In genomic region chr19:47179643-47180310, GRCh38 we compare ENCODE assay signal across 18 cellular contexts. TPM values are rescaled to one million over a fixed set of nuclear protein-coding genes. Genes with fewer than 3 reads are reported as not detected.
DNase-seq lines count a peak whose midpoint lies in the region; ATAC-seq and TF ChIP-seq lines count a peak whose summit lies in the region.
"Had no signal": no experiment of that assay in that cellular context is flagged by ENCODE, and none has a peak within 500 bp of the region (broad histone marks: within the 10 kb centered on the region; RNA-seq: fewer than 3 reads in every experiment).

No MANE protein-coding gene starts in this region.

- ATAC-seq in T-cell (replicated peaks in 1 of 4) = no peak
- no peak for ATAC-seq in activated naive CD8-positive, alpha-beta T cell treated with anti-CD3 and anti-CD28 coated beads, Interleukin-2, amount 50 U/mL, for 24 hours
- ATAC-seq: esophagus mucosa; gastroesophageal sphincter; right cardiac atrium; stimulated activated memory B cell treated with anti-CD40 and anti-IgM and Interleukin-4, amounts not matched to agents 10 μg/mL and 1 μg/mL and 100 μg/mL, for 72 hours had no signal

- peak overlapping the region; percentile 75 for H3K27ac Mint-ChIP-seq in activated naive CD4-positive, alpha-beta T cell treated with anti-CD3 and anti-CD28 coated beads for 36 hours
- H3K27ac Mint-ChIP-seq in T-cell (peak overlapping the region; percentile 86 to 98), progenitor cell of endocrine pancreas (peak overlapping the region; percentile 36)
- peak overlapping the region; percentile 29 for H3K27ac Mint-ChIP-seq in activated naive CD8-positive, alpha-beta T cell treated with anti-CD3 and anti-CD28 coated beads, Interleukin-2, amount 50 U/mL, for 24 hours
- H3K27ac Mint-ChIP-seq: stimulated activated memory B cell treated with anti-CD40 and anti-IgM and Interleukin-4, amounts not matched to agents 10 μg/mL and 1 μg/mL and 100 μg/mL, for 72 hours had no signal

- H3K4me1 Mint-ChIP-seq in activated naive CD4-positive, alpha-beta T cell treated with anti-CD3 and anti-CD28 coated beads for 36 hours (ENCODE audit: low read depth) = peaks cover 92% of the 10 kb centered on the region
- H3K4me1 Mint-ChIP-seq in T-cell (peaks cover 82 to 87% (median 86%) of the 10 kb centered on the region in 3 donors), progenitor cell of endocrine pancreas (ENCODE audit: low read depth) (peaks cover 4% of the 10 kb centered on the region)
- H3K4me1 Mint-ChIP-seq in activated naive CD8-positive, alpha-beta T cell treated with anti-CD3 and anti-CD28 coated beads, Interleukin-2, amount 50 U/mL, for 24 hours = peaks cover 89% of the 10 kb centered on the region

- peak; percentile 54 for DNase-seq in activated naive CD4-positive, alpha-beta T cell treated with anti-CD3 and anti-CD28 coated beads for 36 hours
- DNase-seq in activated naive CD4-positive, alpha-beta T cell (lab: John Stamatoyannopoulos, UW) = no peak
- DNase-seq in T-cell = no peak
- no peak for DNase-seq in activated naive CD8-positive, alpha-beta T cell treated with anti-CD3 and anti-CD28 coated beads, Interleukin-2, amount 50 U/mL, for 24 hours
- DNase-seq in progenitor cell of endocrine pancreas (ENCODE audit: low spot score, unreplicated experiment) = no peak
- no peak for DNase-seq in GM13977 (ENCODE audit: low spot score)
- DNase-seq in NOMO-1 treated with dmso at 0.1 percent for 144 hours (lab: John Stamatoyannopoulos, UW; ENCODE audit: unreplicated experiment) = no peak
- no peak for DNase-seq in HT-29 (ENCODE audit: low spot score)
- DNase-seq: ACHN; central memory CD4-positive, alpha-beta T cell; MM.1S; NCI-H1436; NCI-H524; right cardiac atrium; tibial artery had no signal

- no peak for TF ChIP-seq CTCF in progenitor cell of endocrine pancreas (IDR thresholded peaks at IDR 0.05; ENCODE audit: unreplicated experiment)
- TF ChIP-seq CTCF in GM13977 (IDR thresholded peaks at IDR 0.05; ENCODE audit: extremely low read depth, insufficient read depth, missing control alignments) = no peak

- POLR2A ChIA-PET in T-cell (lab: Charles Lee) = interaction anchor here in 1 of 2 donors (0.7 kb wide), 1 partner anchor 110 kb away, joined by 4 read pairs; no protein-coding TSS in a partner anchor

- in situ Hi-C loops in GM13977 (cut with MboI; ENCODE audit: low pct_unique_long_range_greater_than_20kb, low sequenced_read_pairs, unreplicated experiment) = no loop called here

- H3K9me3 Mint-ChIP-seq in activated naive CD4-positive, alpha-beta T cell treated with anti-CD3 and anti-CD28 coated beads for 36 hours = no peaks in the 10 kb centered on the region
- H3K9me3 Mint-ChIP-seq in T-cell (no peaks in the 10 kb centered on the region), progenitor cell of endocrine pancreas (ENCODE audit: low read depth) (no peaks in the 10 kb centered on the region)
- no peaks in the 10 kb centered on the region for H3K9me3 Mint-ChIP-seq in activated naive CD8-positive, alpha-beta T cell treated with anti-CD3 and anti-CD28 coated beads, Interleukin-2, amount 50 U/mL, for 24 hours
- H3K9me3 Mint-ChIP-seq: stimulated activated memory B cell treated with anti-CD40 and anti-IgM and Interleukin-4, amounts not matched to agents 10 μg/mL and 1 μg/mL and 100 μg/mL, for 72 hours had no signal

- no peaks in the 10 kb centered on the region for H3K27me3 Mint-ChIP-seq in activated naive CD4-positive, alpha-beta T cell treated with anti-CD3 and anti-CD28 coated beads for 36 hours (ENCODE audit: low read depth)
- no peaks in the 10 kb centered on the region for H3K27me3 Mint-ChIP-seq in T-cell
- no peaks in the 10 kb centered on the region for H3K27me3 Mint-ChIP-seq in activated naive CD8-positive, alpha-beta T cell treated with anti-CD3 and anti-CD28 coated beads, Interleukin-2, amount 50 U/mL, for 24 hours
- H3K27me3 Mint-ChIP-seq in progenitor cell of endocrine pancreas = no peaks in the 10 kb centered on the region
- H3K27me3 Mint-ChIP-seq: stimulated activated memory B cell treated with anti-CD40 and anti-IgM and Interleukin-4, amounts not matched to agents 10 μg/mL and 1 μg/mL and 100 μg/mL, for 72 hours had no signal

- H3K4me3 Mint-ChIP-seq in activated naive CD4-positive, alpha-beta T cell treated with anti-CD3 and anti-CD28 coated beads for 36 hours = no peak overlapping the region
- peak overlapping the region in 1 of 3 donors; percentile 54 for H3K4me3 Mint-ChIP-seq in T-cell
- no peak overlapping the region for H3K4me3 Mint-ChIP-seq in activated naive CD8-positive, alpha-beta T cell treated with anti-CD3 and anti-CD28 coated beads, Interleukin-2, amount 50 U/mL, for 24 hours
- H3K4me3 Mint-ChIP-seq in progenitor cell of endocrine pancreas (ENCODE audit: low read depth) = no peak overlapping the region
- H3K4me3 Mint-ChIP-seq: stimulated activated memory B cell treated with anti-CD40 and anti-IgM and Interleukin-4, amounts not matched to agents 10 μg/mL and 1 μg/mL and 100 μg/mL, for 72 hours had no signal

- CTCF ChIA-PET in activated naive CD4-positive, alpha-beta T cell treated with anti-CD3 and anti-CD28 coated beads for 36 hours (lab: Charles Lee) = interaction anchor here (0.6 to 1.6 kb wide), 3 partner anchors 17 to 48 kb away, joined by 3 to 7 read pairs (median 4); no protein-coding TSS in a partner anchor
- CTCF ChIA-PET in T-cell (lab: Charles Lee) = interaction anchor here in 1 of 2 donors (0.5 kb wide), 1 partner anchor 10 kb away, joined by 6 read pairs; no protein-coding TSS in a partner anchor

- H3K36me3 Mint-ChIP-seq in activated naive CD4-positive, alpha-beta T cell treated with anti-CD3 and anti-CD28 coated beads for 36 hours (ENCODE audit: low read depth) = peaks cover 70% of the 10 kb centered on the region
- H3K36me3 Mint-ChIP-seq in T-cell = peaks cover 37% of the 10 kb centered on the region
- peaks cover 66% of the 10 kb centered on the region for H3K36me3 Mint-ChIP-seq in activated naive CD8-positive, alpha-beta T cell treated with anti-CD3 and anti-CD28 coated beads, Interleukin-2, amount 50 U/mL, for 24 hours (ENCODE audit: low read depth)
- peaks cover 22% of the 10 kb centered on the region for H3K36me3 Mint-ChIP-seq in progenitor cell of endocrine pancreas (ENCODE audit: insufficient read depth)

- intact Hi-C loops in activated naive CD4-positive, alpha-beta T cell treated with anti-CD3 and anti-CD28 coated beads for 36 hours (cut with micrococcal nuclease) = no loop called here

RNA-seq across cellular contexts. Expression of gene SAE1, which starts 49.1 kb away (rescaled TPM):
- total RNA-seq in activated naive CD4-positive, alpha-beta T cell treated with anti-CD3 and anti-CD28 coated beads for 36 hours = 100 to 1,000 TPM; 160 to 161 TPM
- total RNA-seq in T-cell (10 to 100 TPM; 42.6 to 54.9 (median 44.0) TPM), progenitor cell of endocrine pancreas (172 and 173 TPM in 2 replicates)
- total RNA-seq in HT-29 (2014; rRNA removed; shearing (Covaris generic)) = 220 and 231 TPM in 2 replicates

RNA-seq across cellular contexts. Expression of gene BBC3, which starts 51.2 kb away (rescaled TPM):
- 10 to 100 TPM; 55.9 to 59.5 TPM for total RNA-seq in activated naive CD4-positive, alpha-beta T cell treated with anti-CD3 and anti-CD28 coated beads for 36 hours
- total RNA-seq in T-cell (10 to 100 TPM; 20.0 to 48.6 (median 39.2) TPM), progenitor cell of endocrine pancreas (18.3 and 23.5 TPM in 2 replicates)
- 51.0 and 56.4 TPM in 2 replicates for total RNA-seq in HT-29 (2014; rRNA removed; shearing (Covaris generic))

Comparison
In these comparisons a context has a peak if more than half of its experiments do, and no peak if none do; other contexts are left out.
1. H3K27ac Mint-ChIP-seq: peak in every context shown above with its lines; median percentile 92 in T-cell; 75 in activated naive CD4-positive, alpha-beta T cell treated with anti-CD3 and anti-CD28 coated beads for 36 hours; 36 in progenitor cell of endocrine pancreas; 29 in activated naive CD8-positive, alpha-beta T cell treated with anti-CD3 and anti-CD28 coated beads, Interleukin-2, amount 50 U/mL, for 24 hours.